In the genomic region with DNA sequence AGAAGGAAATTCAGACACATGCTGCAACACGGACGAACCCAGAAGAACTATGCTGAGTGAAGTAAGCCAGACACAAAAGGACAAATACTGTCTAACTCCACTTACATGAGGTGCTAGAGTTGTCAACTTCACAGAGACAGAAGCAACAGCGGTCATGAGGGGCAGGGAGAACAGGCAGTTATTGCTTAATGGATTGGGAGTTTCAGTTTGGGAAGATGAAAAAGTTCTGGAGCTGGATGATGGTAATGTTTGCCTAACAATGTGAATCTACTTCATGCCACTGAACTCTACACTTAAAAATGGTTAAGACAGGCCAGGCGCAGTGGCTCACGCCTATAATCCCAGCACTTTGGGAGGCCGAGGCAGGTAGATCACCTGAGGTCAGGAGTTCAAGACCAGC, we compare ENCODE assay signal across 19 cellular contexts. TPM values are rescaled to one million over a fixed set of nuclear protein-coding genes. Genes with fewer than 3 reads are reported as not detected.
DNase-seq lines count a peak whose midpoint lies in the region; ATAC-seq, FAIRE-seq and TF ChIP-seq lines count a peak whose summit lies in the region.
"Had no signal": no experiment of that assay in that cellular context is flagged by ENCODE, and none has a peak within 500 bp of the region (broad histone marks: within the 10 kb centered on the region; RNA-seq: fewer than 3 reads in every experiment).

No MANE protein-coding gene starts in this region.

- intact Hi-C loops in HepG2 (cut with micrococcal nuclease; ENCODE audit: unreplicated experiment) (no loop called here), sigmoid colon (cut with DNase I) (no loop called here)

- ATAC-seq in activated CD8-positive, alpha-beta memory T cell treated with anti-CD3 and anti-CD28 coated beads, Interleukin-2, amount 10 ng/mL, durations not matched to agents 7 days and 5 days = no peak
- no peak for ATAC-seq in HepG2
- ATAC-seq in HG02870 (IDR thresholded peaks at IDR 0.05; ENCODE audit: unreplicated experiment) = no peak
- ATAC-seq: A549 had no signal

- in situ Hi-C loops in HepG2 (cut with HindIII; ENCODE audit: extremely low pct_ligation_motif_present, low pct_unique_long_range_greater_than_20kb) = no loop called here

- FAIRE-seq in HepG2 (lab: Jason Lieb, UNC) = no peak
- FAIRE-seq: A549 had no signal

- H3K27ac Mint-ChIP-seq in activated CD8-positive, alpha-beta memory T cell treated with anti-CD3 and anti-CD28 coated beads, Interleukin-2, amount 10 ng/mL, durations not matched to agents 7 days and 5 days = no peak overlapping the region
- H3K27ac Mint-ChIP-seq in glutamatergic neuron (ENCODE audit: unreplicated experiment) = peak overlapping the region; percentile 38

- H3K27me3 ChIP-seq in liver (ENCODE audit: control insufficient read depth in 4 of 4, insufficient read depth in 4 of 4, low read length in 3 of 4) (no peaks in the 10 kb centered on the region), HepG2 (ENCODE audit: control insufficient read depth in 1 of 2, insufficient read depth in 2 of 2, low read length in 2 of 2) (no peaks in the 10 kb centered on the region), sigmoid colon (no peaks in the 10 kb centered on the region)
- H3K27me3 ChIP-seq: BLaER1 had no signal

- BruUV-seq in HepG2 (replicated peaks; lab: Mats Ljungman, UMichigan) = no TSS peak

- WGBS in liver = 48% methylated on average over 6 of the region's 6 CpGs
- WGBS in HepG2 (ENCODE audit: low lambda C conversion rate) = 79% methylated on average over 3 of the region's 6 CpGs
- 89 to 94% methylated on average over 6 of the region's 6 CpGs for WGBS in sigmoid colon, 2 donors

- H3K27ac ChIP-seq in liver (ENCODE audit: low read depth in 1 of 2, low read length in 2 of 2) (no peak overlapping the region), HepG2 (ENCODE audit: extremely low read length, insufficient read depth, low read length) (no peak overlapping the region), sigmoid colon (peak overlapping the region in 3 of 4 donors; percentile 35 to 94 (median 89))
- H3K27ac ChIP-seq: 22Rv1, A549, BLaER1 had no signal

- no peak overlapping the region for H2AFZ ChIP-seq in HepG2 (ENCODE audit: low read length)

- H3K4me3 Mint-ChIP-seq in activated CD8-positive, alpha-beta memory T cell treated with anti-CD3 and anti-CD28 coated beads, Interleukin-2, amount 10 ng/mL, durations not matched to agents 7 days and 5 days = no peak overlapping the region
- no peak overlapping the region for H3K4me3 Mint-ChIP-seq in glutamatergic neuron (ENCODE audit: unreplicated experiment)
- H3K4me3 Mint-ChIP-seq: CD14-positive monocyte; CD4-positive, alpha-beta memory T cell had no signal

- TF ChIP-seq CTCF in liver (IDR thresholded peaks at IDR 0.05; ENCODE audit: low read depth, low read length, missing input control) (no peak), HepG2 (CRISPR knock-in tag; IDR thresholded peaks at IDR 0.05) (no peak), glutamatergic neuron (IDR thresholded peaks at IDR 0.05; ENCODE audit: partially characterized antibody, unreplicated experiment) (no peak), sigmoid colon (IDR thresholded peaks at IDR 0.05) (no peak), foreskin fibroblast (IDR thresholded peaks at IDR 0.05; ENCODE audit: low read depth, low read length) (no peak)

- H4K20me1 ChIP-seq in HepG2 (ENCODE audit: insufficient read depth, low read length) = no peaks in the 10 kb centered on the region

- POLR2A ChIA-PET in HepG2 (lab: Yijun Ruan, JAX) = interaction anchor here (0.7 kb wide), 1 partner anchor 11 kb away, joined by 3 read pairs; no protein-coding TSS in a partner anchor

- DNase-seq in activated CD8-positive, alpha-beta memory T cell treated with anti-CD3 and anti-CD28 coated beads for 24 hours = peak; percentile 32
- DNase-seq in activated CD8-positive, alpha-beta memory T cell treated with anti-CD3 and anti-CD28 coated beads, Interleukin-2, amount 10 ng/mL, durations not matched to agents 7 days and 5 days = no peak
- DNase-seq in HepG2 (ENCODE audit: low spot score) (no peak), glutamatergic neuron (no peak), sigmoid colon (no peak), foreskin fibroblast (no peak)
- DNase-seq: AML-193; CD4-positive, alpha-beta memory T cell; DMS153; DMS79; GDM1; GOT3; H7 had no signal

- no peak for TF ChIP-seq EP300 in HepG2 (IDR thresholded peaks at IDR 0.05; ENCODE audit: low read depth in 2 of 2, low read length in 2 of 2)
- no peak for TF ChIP-seq EP300 in HepG2 (CRISPR knock-in tag; IDR thresholded peaks at IDR 0.05; ENCODE audit: borderline replicate concordance)
- TF ChIP-seq EP300 in sigmoid colon (IDR thresholded peaks at IDR 0.05) = no peak

- peaks cover 3 to 23% (median 18%) of the 10 kb centered on the region in 4 donors for H3K4me1 ChIP-seq in liver (ENCODE audit: control insufficient read depth in 4 of 4, insufficient read depth in 4 of 4, low read length in 3 of 4)
- peaks cover 29% of the 10 kb centered on the region for H3K4me1 ChIP-seq in HepG2 (ENCODE audit: insufficient read depth, low read length)
- H3K4me1 ChIP-seq in sigmoid colon = peaks cover 0 to 57% (median 31%) of the 10 kb centered on the region in 4 donors
- H3K4me1 ChIP-seq: A549 had no signal

- no peak overlapping the region for H3K4me2 ChIP-seq in HepG2 (ENCODE audit: low read depth, low read length)
- H3K4me2 ChIP-seq: A549, BLaER1 had no signal

- no peak overlapping the region for H3K4me3 ChIP-seq in liver (ENCODE audit: low read depth in 1 of 3, low read length in 3 of 3)
- no peak overlapping the region for H3K4me3 ChIP-seq in HepG2 (replicated peaks in 1 of 3; ENCODE audit: insufficient read depth in 1 of 3, low read depth in 2 of 3, low read length in 3 of 3)
- no peak overlapping the region for H3K4me3 ChIP-seq in sigmoid colon
- no peak overlapping the region for H3K4me3 ChIP-seq in foreskin fibroblast (ENCODE audit: low read depth in 1 of 2, low read length in 2 of 2)
- H3K4me3 ChIP-seq: A549, BLaER1 had no signal

- CTCF ChIA-PET in activated CD8-positive, alpha-beta memory T cell treated with anti-CD3 and anti-CD28 coated beads, Interleukin-2, amount 10 ng/mL, durations not matched to agents 7 days and 5 days (lab: Charles Lee) = no interaction called here
- CTCF ChIA-PET in HepG2 (lab: Yijun Ruan, JAX; ENCODE audit: low intra/inter-chr PET ratio, low total read pairs) = no interaction called here

- H3K79me2 ChIP-seq in HepG2 (ENCODE audit: insufficient read depth, low read length) = peaks cover 6% of the 10 kb centered on the region

- H3K27me3 Mint-ChIP-seq in activated CD8-positive, alpha-beta memory T cell treated with anti-CD3 and anti-CD28 coated beads, Interleukin-2, amount 10 ng/mL, durations not matched to agents 7 days and 5 days = no peaks in the 10 kb centered on the region
- H3K27me3 Mint-ChIP-seq in glutamatergic neuron (ENCODE audit: unreplicated experiment) = peaks cover 2% of the 10 kb centered on the region
- H3K27me3 Mint-ChIP-seq: CD4-positive, alpha-beta memory T cell had no signal

- no peak for TF ChIP-seq POLR2A in HepG2 (IDR thresholded peaks at IDR 0.05; ENCODE audit: insufficient read depth in 1 of 2, low read depth in 2 of 2, low read length in 2 of 2)
- TF ChIP-seq POLR2A in sigmoid colon (IDR thresholded peaks at IDR 0.05) = no peak

- no peak overlapping the region for H3K9ac ChIP-seq in liver (ENCODE audit: low read depth in 1 of 2, low read length in 2 of 2)
- no peak overlapping the region for H3K9ac ChIP-seq in HepG2 (ENCODE audit: insufficient read depth, low read depth, low read length)
- H3K9ac ChIP-seq: BLaER1 had no signal

- H3K9me3 Mint-ChIP-seq in activated CD8-positive, alpha-beta memory T cell treated with anti-CD3 and anti-CD28 coated beads, Interleukin-2, amount 10 ng/mL, durations not matched to agents 7 days and 5 days (ENCODE audit: low read depth) = no peaks in the 10 kb centered on the region
- H3K9me3 Mint-ChIP-seq in glutamatergic neuron (ENCODE audit: unreplicated experiment) = no peaks in the 10 kb centered on the region
- H3K9me3 Mint-ChIP-seq: CD14-positive monocyte; CD4-positive, alpha-beta memory T cell had no signal

- peaks cover 8% of the 10 kb centered on the region for H3K4me1 Mint-ChIP-seq in activated CD8-positive, alpha-beta memory T cell treated with anti-CD3 and anti-CD28 coated beads, Interleukin-2, amount 10 ng/mL, durations not matched to agents 7 days and 5 days
- H3K4me1 Mint-ChIP-seq in glutamatergic neuron (ENCODE audit: low read depth, unreplicated experiment) = peaks cover 25% of the 10 kb centered on the region
- H3K4me1 Mint-ChIP-seq: CD14-positive monocyte had no signal

- no peak for TF ChIP-seq RAD21 in liver (IDR thresholded peaks at IDR 0.05)
- TF ChIP-seq RAD21 in HepG2 (CRISPR knock-in tag; IDR thresholded peaks at IDR 0.05) = no peak

- peaks cover 64% of the 10 kb centered on the region for H3K36me3 Mint-ChIP-seq in activated CD8-positive, alpha-beta memory T cell treated with anti-CD3 and anti-CD28 coated beads, Interleukin-2, amount 10 ng/mL, durations not matched to agents 7 days and 5 days
- H3K36me3 Mint-ChIP-seq in glutamatergic neuron (ENCODE audit: unreplicated experiment) = no peaks in the 10 kb centered on the region

- peaks cover 5 to 31% (median 9%) of the 10 kb centered on the region in 4 donors for H3K36me3 ChIP-seq in liver (ENCODE audit: control insufficient read depth in 4 of 4, insufficient read depth in 3 of 4, low read depth in 1 of 4, low read length in 3 of 4)
- peaks cover 22 to 50% of the 10 kb centered on the region in 2 experiments for H3K36me3 ChIP-seq in HepG2 (replicated peaks in 1 of 2; ENCODE audit: control insufficient read depth in 1 of 2, insufficient read depth in 2 of 2, low read length in 2 of 2)
- H3K36me3 ChIP-seq in sigmoid colon = peaks cover 4 to 45% (median 15%) of the 10 kb centered on the region in 4 donors

- H3K9me3 ChIP-seq in liver (ENCODE audit: control insufficient read depth in 4 of 4, low read length in 3 of 4) (no peaks in the 10 kb centered on the region), HepG2 (ENCODE audit: low read length) (no peaks in the 10 kb centered on the region), sigmoid colon (no peaks in the 10 kb centered on the region)
- H3K9me3 ChIP-seq: A549, BLaER1 had no signal

RNA-seq across cellular contexts. Expression of a gene that starts 12.1 kb away (rescaled TPM):
- total RNA-seq in activated CD8-positive, alpha-beta memory T cell treated with anti-CD3 and anti-CD28 coated beads, Interleukin-2, amount 10 ng/mL, durations not matched to agents 7 days and 5 days = 100 to 1,000 TPM; 185 to 207 TPM
- total RNA-seq in liver = 100 to 1,000 TPM in 1 of 2 donors, 10 to 100 TPM in 1; 72.2 to 108 TPM
- 10 to 100 TPM; 39.2 to 48.4 TPM for polyA plus RNA-seq in liver
- 85.2 and 125 TPM in 2 replicates for total RNA-seq in HepG2 (2016; rRNA removed; fragmentation: Illumina TruSeq; extraction: Trizol)
- 7.4 and 9.2 TPM in 2 replicates for total RNA-seq in HepG2 (2016; cell fraction: cytosol; rRNA removed; fragmentation: Illumina TruSeq; extraction: Trizol; ENCODE audit: low read depth)
- 84.6 and 117 TPM in 2 replicates for total RNA-seq in HepG2 (2016; cell fraction: insoluble cytoplasmic fraction; rRNA removed; fragmentation: Illumina TruSeq; extraction: Trizol)
- 22.9 and 23.8 TPM in 2 replicates for total RNA-seq in HepG2 (2016; cell fraction: membrane; rRNA removed; fragmentation: Illumina TruSeq; extraction: Trizol)
- total RNA-seq in HepG2 (2016; cell fraction: nucleus; rRNA removed; fragmentation: Illumina TruSeq; extraction: Trizol) = 52.4 and 53.9 TPM in 2 replicates
- 49.0 and 50.1 TPM in 2 replicates for polyA plus RNA-seq in HepG2 (2011; rRNA removed)
- 55.7 and 72.2 TPM in 2 replicates for polyA plus RNA-seq in HepG2 (2011; cell fraction: cytosol; rRNA removed)
- polyA plus RNA-seq in HepG2 (2011; cell fraction: nucleus; rRNA removed) = 49.0 and 49.1 TPM in 2 replicates
- polyA plus RNA-seq in HepG2 (2012) = 34.7 and 47.5 TPM in 2 replicates
- polyA plus RNA-seq in HepG2 (2016; cell fraction: cytosol; fragmentation: Illumina TruSeq; extraction: Trizol; ENCODE audit: low read depth) = 3.7 and 4.1 TPM in 2 replicates
- 117 and 119 TPM in 2 replicates for polyA plus RNA-seq in HepG2 (2016; cell fraction: insoluble cytoplasmic fraction; fragmentation: Illumina TruSeq; extraction: Trizol; ENCODE audit: low read depth)
- polyA plus RNA-seq in HepG2 (2016; cell fraction: membrane; fragmentation: Illumina TruSeq; extraction: Trizol; ENCODE audit: low read depth) = 10.3 and 13.4 TPM in 2 replicates
- polyA plus RNA-seq in HepG2 (2016; cell fraction: nucleus; fragmentation: Illumina TruSeq; extraction: Trizol; ENCODE audit: insufficient read depth, low read depth) = 60.9 and 64.4 TPM in 2 replicates
- polyA minus RNA-seq in HepG2 (2011; rRNA and poly(A)+ RNA removed; ENCODE audit: low replicate concordance) = 101 and 222 TPM in 2 replicates
- polyA minus RNA-seq in HepG2 (2011; cell fraction: cytosol; rRNA and poly(A)+ RNA removed) = 41.2 and 42.7 TPM in 2 replicates
- 46.1 and 55.0 TPM in 2 replicates for polyA minus RNA-seq in HepG2 (2011; cell fraction: nucleus; rRNA and poly(A)+ RNA removed)
- total RNA-seq in glutamatergic neuron (ENCODE audit: unreplicated experiment) = 168 TPM
- total RNA-seq in sigmoid colon = 100 to 1,000 TPM; 107 to 168 (median 152) TPM
- polyA plus RNA-seq in sigmoid colon = 10 to 100 TPM; 16.4 to 58.8 (median 18.6) TPM

Comparison
In these comparisons a context has a peak if more than half of its experiments do, and no peak if none do; other contexts are left out.
1. H3K27ac ChIP-seq: peak in sigmoid colon (3 of 4); none in liver (0 of 2) and HepG2 (single experiment).